ENCODE assay signal across 2 cellular contexts in genomic region chr12:113232232-113232615, GRCh38.
TF ChIP-seq lines count a peak whose summit lies in the region.

No MANE protein-coding gene starts in this region.

TF ChIP-seq in HepG2, 621 proteins besides CTCF, POLR2A, EP300 and RAD21:
- TF ChIP-seq ZFP62 (CRISPR knock-in tag; IDR thresholded peaks at IDR 0.05) (no peak), ZNF687 (CRISPR knock-in tag; IDR thresholded peaks at IDR 0.05) (0 out of 2 replicates have a peak, but pooled peaks have one; percentile 25)

TF ChIP-seq in SK-N-SH, 30 proteins besides CTCF, POLR2A, EP300 and RAD21:
- no peak for TF ChIP-seq CHD2 (IDR thresholded peaks at IDR 0.05; ENCODE audit: low read length, partially characterized antibody)
- TF ChIP-seq SMC3 (IDR thresholded peaks at IDR 0.05; ENCODE audit: low read depth, low read length): no peak
- no peak for TF ChIP-seq FOXJ3 (CRISPR knock-in tag; IDR thresholded peaks at IDR 0.05)
- no peak for TF ChIP-seq USF2 (IDR thresholded peaks at IDR 0.05; ENCODE audit: borderline replicate concordance, low read depth, low read length)
- no peak for TF ChIP-seq PBX3 (IDR thresholded peaks at IDR 0.05)
- TF ChIP-seq GABPA (IDR thresholded peaks at IDR 0.05; ENCODE audit: low read depth): no peak
- no peak for TF ChIP-seq USF1 (IDR thresholded peaks at IDR 0.05; ENCODE audit: borderline replicate concordance, low read depth)
- TF ChIP-seq ELF1 (IDR thresholded peaks at IDR 0.05): no peak
- TF ChIP-seq, protein P1, sequence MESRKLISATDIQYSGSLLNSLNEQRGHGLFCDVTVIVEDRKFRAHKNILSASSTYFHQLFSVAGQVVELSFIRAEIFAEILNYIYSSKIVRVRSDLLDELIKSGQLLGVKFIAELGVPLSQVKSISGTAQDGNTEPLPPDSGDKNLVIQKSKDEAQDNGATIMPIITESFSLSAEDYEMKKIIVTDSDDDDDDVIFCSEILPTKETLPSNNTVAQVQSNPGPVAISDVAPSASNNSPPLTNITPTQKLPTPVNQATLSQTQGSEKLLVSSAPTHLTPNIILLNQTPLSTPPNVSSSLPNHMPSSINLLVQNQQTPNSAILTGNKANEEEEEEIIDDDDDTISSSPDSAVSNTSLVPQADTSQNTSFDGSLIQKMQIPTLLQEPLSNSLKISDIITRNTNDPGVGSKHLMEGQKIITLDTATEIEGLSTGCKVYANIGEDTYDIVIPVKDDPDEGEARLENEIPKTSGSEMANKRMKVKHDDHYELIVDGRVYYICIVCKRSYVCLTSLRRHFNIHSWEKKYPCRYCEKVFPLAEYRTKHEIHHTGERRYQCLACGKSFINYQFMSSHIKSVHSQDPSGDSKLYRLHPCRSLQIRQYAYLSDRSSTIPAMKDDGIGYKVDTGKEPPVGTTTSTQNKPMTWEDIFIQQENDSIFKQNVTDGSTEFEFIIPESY (IDR thresholded peaks at IDR 0.05; ENCODE audit: borderline replicate concordance, low read depth): no peak
- TF ChIP-seq, protein P2, sequence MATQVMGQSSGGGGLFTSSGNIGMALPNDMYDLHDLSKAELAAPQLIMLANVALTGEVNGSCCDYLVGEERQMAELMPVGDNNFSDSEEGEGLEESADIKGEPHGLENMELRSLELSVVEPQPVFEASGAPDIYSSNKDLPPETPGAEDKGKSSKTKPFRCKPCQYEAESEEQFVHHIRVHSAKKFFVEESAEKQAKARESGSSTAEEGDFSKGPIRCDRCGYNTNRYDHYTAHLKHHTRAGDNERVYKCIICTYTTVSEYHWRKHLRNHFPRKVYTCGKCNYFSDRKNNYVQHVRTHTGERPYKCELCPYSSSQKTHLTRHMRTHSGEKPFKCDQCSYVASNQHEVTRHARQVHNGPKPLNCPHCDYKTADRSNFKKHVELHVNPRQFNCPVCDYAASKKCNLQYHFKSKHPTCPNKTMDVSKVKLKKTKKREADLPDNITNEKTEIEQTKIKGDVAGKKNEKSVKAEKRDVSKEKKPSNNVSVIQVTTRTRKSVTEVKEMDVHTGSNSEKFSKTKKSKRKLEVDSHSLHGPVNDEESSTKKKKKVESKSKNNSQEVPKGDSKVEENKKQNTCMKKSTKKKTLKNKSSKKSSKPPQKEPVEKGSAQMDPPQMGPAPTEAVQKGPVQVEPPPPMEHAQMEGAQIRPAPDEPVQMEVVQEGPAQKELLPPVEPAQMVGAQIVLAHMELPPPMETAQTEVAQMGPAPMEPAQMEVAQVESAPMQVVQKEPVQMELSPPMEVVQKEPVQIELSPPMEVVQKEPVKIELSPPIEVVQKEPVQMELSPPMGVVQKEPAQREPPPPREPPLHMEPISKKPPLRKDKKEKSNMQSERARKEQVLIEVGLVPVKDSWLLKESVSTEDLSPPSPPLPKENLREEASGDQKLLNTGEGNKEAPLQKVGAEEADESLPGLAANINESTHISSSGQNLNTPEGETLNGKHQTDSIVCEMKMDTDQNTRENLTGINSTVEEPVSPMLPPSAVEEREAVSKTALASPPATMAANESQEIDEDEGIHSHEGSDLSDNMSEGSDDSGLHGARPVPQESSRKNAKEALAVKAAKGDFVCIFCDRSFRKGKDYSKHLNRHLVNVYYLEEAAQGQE (IDR thresholded peaks at IDR 0.05; ENCODE audit: low read depth, low read length): no peak
- TF ChIP-seq RCOR1 (IDR thresholded peaks at IDR 0.05; ENCODE audit: low read length): no peak
- no peak for TF ChIP-seq NFIC (IDR thresholded peaks at IDR 0.05; ENCODE audit: borderline replicate concordance)
- TF ChIP-seq MXI1 (IDR thresholded peaks at IDR 0.05; ENCODE audit: low read depth, low read length): no peak
- TF ChIP-seq, protein P3, sequence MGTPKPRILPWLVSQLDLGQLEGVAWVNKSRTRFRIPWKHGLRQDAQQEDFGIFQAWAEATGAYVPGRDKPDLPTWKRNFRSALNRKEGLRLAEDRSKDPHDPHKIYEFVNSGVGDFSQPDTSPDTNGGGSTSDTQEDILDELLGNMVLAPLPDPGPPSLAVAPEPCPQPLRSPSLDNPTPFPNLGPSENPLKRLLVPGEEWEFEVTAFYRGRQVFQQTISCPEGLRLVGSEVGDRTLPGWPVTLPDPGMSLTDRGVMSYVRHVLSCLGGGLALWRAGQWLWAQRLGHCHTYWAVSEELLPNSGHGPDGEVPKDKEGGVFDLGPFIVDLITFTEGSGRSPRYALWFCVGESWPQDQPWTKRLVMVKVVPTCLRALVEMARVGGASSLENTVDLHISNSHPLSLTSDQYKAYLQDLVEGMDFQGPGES (IDR thresholded peaks at IDR 0.05; ENCODE audit: low read depth, low read length): no peak
- no peak for TF ChIP-seq FOSL2 (IDR thresholded peaks at IDR 0.05; ENCODE audit: borderline replicate concordance, low read depth)
- no peak for TF ChIP-seq MEF2A (IDR thresholded peaks at IDR 0.05; ENCODE audit: borderline replicate concordance, low read depth)
- no peak for TF ChIP-seq GATA2 (CRISPR knock-in tag; IDR thresholded peaks at IDR 0.05)
- no peak for TF ChIP-seq SIN3A (IDR thresholded peaks at IDR 0.05; ENCODE audit: borderline replicate concordance, low read depth, low read length)
